8 cellular contexts compared by ENCODE assay signal in the genomic region with DNA sequence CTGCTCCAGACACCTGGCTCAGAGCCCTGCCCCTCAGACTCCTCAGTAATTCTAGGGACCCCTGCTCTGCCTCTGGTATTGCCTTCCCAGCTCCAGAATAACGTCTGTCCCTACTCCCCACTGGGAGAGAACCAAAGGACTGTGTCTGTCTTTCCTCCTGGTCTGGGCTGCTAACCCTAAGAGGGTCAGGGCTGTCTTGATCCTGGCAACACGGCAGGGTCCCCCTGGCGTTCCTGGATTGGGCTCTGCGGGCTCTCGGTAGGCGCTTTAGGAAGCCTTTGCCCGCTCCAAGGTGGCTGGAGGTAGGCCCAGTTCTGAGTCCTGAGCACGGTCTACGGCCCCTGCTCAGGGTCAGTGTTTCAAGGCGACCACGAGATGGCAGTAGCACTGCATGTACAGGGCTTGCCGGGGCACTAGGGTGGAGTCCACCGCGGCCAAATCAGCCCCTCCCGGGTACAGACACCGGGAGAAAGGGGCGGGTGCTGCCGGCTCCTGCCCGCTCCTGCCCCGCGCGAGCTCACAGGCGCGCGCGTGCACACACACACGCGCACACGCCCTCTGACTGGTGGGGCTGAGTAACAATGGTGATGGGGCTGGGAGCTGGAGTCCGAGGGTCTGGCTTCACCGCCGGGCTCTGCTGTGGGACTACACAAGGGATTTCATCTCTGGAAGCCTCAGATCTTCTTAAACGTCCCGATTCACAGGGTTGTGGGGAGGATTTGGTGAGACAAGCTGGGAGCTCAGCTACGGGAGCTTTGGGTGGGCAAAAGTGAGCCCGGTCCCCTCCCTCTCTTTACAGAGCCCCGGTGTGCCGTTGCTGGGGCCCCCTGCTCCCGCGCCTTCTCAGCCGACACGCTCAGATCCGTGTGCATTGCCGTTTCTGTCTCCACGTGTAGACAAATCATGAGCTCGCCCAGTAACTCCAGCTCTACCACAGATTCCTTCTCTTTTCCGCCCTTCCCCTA. TPM values are rescaled to one million over a fixed set of nuclear protein-coding genes. Genes with fewer than 3 reads are reported as not detected.
A peak's percentile ranks its signal among the peaks of the same experiment; 100 is the strongest.
DNase-seq lines count a peak whose midpoint lies in the region; ATAC-seq and TF ChIP-seq lines count a peak whose summit lies in the region.

No MANE protein-coding gene starts in this region.

- peak overlapping the region; percentile 82 for H3K27ac Mint-ChIP-seq in stimulated activated naive CD8-positive, alpha-beta T cell treated with anti-CD3 and anti-CD28 coated beads, Interleukin-15, Interleukin-2, amounts not matched to agents 100 ng/mL and 50 ng/mL, for 24 hours

- peak; percentile 96 for ATAC-seq in RWPE2 (ENCODE audit: low read depth)

- peak; percentile 37 for TF ChIP-seq EP300 in neural cell (conservative IDR thresholded peaks at IDR 0.05; ENCODE audit: poor library complexity, severe bottlenecking)

- H3K27ac ChIP-seq in RWPE2 (ENCODE audit: poor library complexity, severe bottlenecking) (no peak overlapping the region), neural cell (ENCODE audit: low read length) (peak overlapping the region; percentile 15)

- peak overlapping the region; percentile 80 for H3K4me3 Mint-ChIP-seq in stimulated activated naive CD8-positive, alpha-beta T cell treated with anti-CD3 and anti-CD28 coated beads, Interleukin-15, Interleukin-2, amounts not matched to agents 100 ng/mL and 50 ng/mL, for 24 hours

- no peaks in the 10 kb centered on the region for H3K9me2 ChIP-seq in Loucy (replicated peaks; ENCODE audit: low read depth, low read length)
- H3K9me2 ChIP-seq in neural cell (ENCODE audit: insufficient read depth, low read length): no peaks in the 10 kb centered on the region

- H3K9ac ChIP-seq in Loucy (ENCODE audit: low read depth, low read length, poor library complexity, severe bottlenecking): peak overlapping the region; percentile 65
- H3K9ac ChIP-seq in neural cell (ENCODE audit: low read length): peak overlapping the region; percentile 66

- H4K20me1 ChIP-seq in Loucy (ENCODE audit: insufficient read depth, low read length, poor library complexity, severe bottlenecking) (no peaks in the 10 kb centered on the region), neural cell (ENCODE audit: insufficient read depth) (no peaks in the 10 kb centered on the region)

- H3K4me1 Mint-ChIP-seq in stimulated activated naive CD8-positive, alpha-beta T cell treated with anti-CD3 and anti-CD28 coated beads, Interleukin-15, Interleukin-2, amounts not matched to agents 100 ng/mL and 50 ng/mL, for 24 hours (ENCODE audit: low read depth): peaks cover 33% of the 10 kb centered on the region

- peaks cover 7% of the 10 kb centered on the region for H3K27me3 Mint-ChIP-seq in stimulated activated naive CD8-positive, alpha-beta T cell treated with anti-CD3 and anti-CD28 coated beads, Interleukin-15, Interleukin-2, amounts not matched to agents 100 ng/mL and 50 ng/mL, for 24 hours

- no peaks in the 10 kb centered on the region for H3F3A ChIP-seq in Loucy (ENCODE audit: low read depth)
- no peaks in the 10 kb centered on the region for H3F3A ChIP-seq in neural cell (ENCODE audit: insufficient read depth, low read length, poor library complexity, severe bottlenecking)

- H3K4me1 ChIP-seq in Loucy (ENCODE audit: insufficient read depth, low read length, poor library complexity, severe bottlenecking): peaks cover 21% of the 10 kb centered on the region
- H3K4me1 ChIP-seq in RWPE2 (ENCODE audit: insufficient read depth, poor library complexity, severe bottlenecking): no peaks in the 10 kb centered on the region

- peak overlapping the region; percentile 71 for H3K4me3 ChIP-seq in Loucy (ENCODE audit: low read length, poor library complexity, severe bottlenecking)
- peak overlapping the region; percentile 30 for H3K4me3 ChIP-seq in RWPE2 (ENCODE audit: severe bottlenecking)
- peak overlapping the region; percentile 70 for H3K4me3 ChIP-seq in fibroblast of villous mesenchyme (ENCODE audit: low read depth, low read length)
- peak overlapping the region; percentile 67 for H3K4me3 ChIP-seq in neural cell (ENCODE audit: low read length)

- H3K79me2 ChIP-seq in Loucy (ENCODE audit: insufficient read depth, low read length) (no peaks in the 10 kb centered on the region), neural cell (replicated peaks; ENCODE audit: insufficient read depth, low read length) (no peaks in the 10 kb centered on the region)

- H3K27me3 ChIP-seq in Loucy (ENCODE audit: insufficient read depth, low read length, poor library complexity, severe bottlenecking): no peaks in the 10 kb centered on the region
- no peaks in the 10 kb centered on the region for H3K27me3 ChIP-seq in RWPE2 (ENCODE audit: insufficient read depth, poor library complexity, severe bottlenecking)
- no peaks in the 10 kb centered on the region for H3K27me3 ChIP-seq in neural cell (ENCODE audit: insufficient read depth, low read depth, low read length)

- H3K4me2 ChIP-seq in Loucy (ENCODE audit: low read depth, low read length, poor library complexity, severe bottlenecking) (peak overlapping the region; percentile 75), neural cell (ENCODE audit: low read length) (peak overlapping the region; percentile 42)

- no peaks in the 10 kb centered on the region for H3K9me3 ChIP-seq in Loucy (ENCODE audit: insufficient read depth, low read depth, low read length)
- no peaks in the 10 kb centered on the region for H3K9me3 ChIP-seq in RWPE2 (ENCODE audit: severe bottlenecking)
- H3K9me3 ChIP-seq in neural cell (ENCODE audit: low read length): no peaks in the 10 kb centered on the region

- H3K36me3 ChIP-seq in Loucy (ENCODE audit: insufficient read depth, low read length) (no peaks in the 10 kb centered on the region; the same call in 1 of the 2 replicates), RWPE2 (ENCODE audit: low read depth) (no peaks in the 10 kb centered on the region), neural cell (ENCODE audit: insufficient read depth, low read length) (no peaks in the 10 kb centered on the region)

- peak overlapping the region; percentile 91 for H2AFZ ChIP-seq in Loucy (ENCODE audit: low read length)
- H2AFZ ChIP-seq in neural cell (ENCODE audit: low read depth, low read length): peak overlapping the region; percentile 86

- peak; percentile 97 for TF ChIP-seq RAD21 in neural cell (conservative IDR thresholded peaks at IDR 0.05)

- no peaks in the 10 kb centered on the region for H3K9me3 Mint-ChIP-seq in stimulated activated naive CD8-positive, alpha-beta T cell treated with anti-CD3 and anti-CD28 coated beads, Interleukin-15, Interleukin-2, amounts not matched to agents 100 ng/mL and 50 ng/mL, for 24 hours

- H3K36me3 Mint-ChIP-seq in stimulated activated naive CD8-positive, alpha-beta T cell treated with anti-CD3 and anti-CD28 coated beads, Interleukin-15, Interleukin-2, amounts not matched to agents 100 ng/mL and 50 ng/mL, for 24 hours (ENCODE audit: low read depth): no peaks in the 10 kb centered on the region

- TF ChIP-seq CTCF in Loucy (conservative IDR thresholded peaks at IDR 0.05; ENCODE audit: low read length) (peak; percentile 71), RWPE2 (IDR thresholded peaks at IDR 0.05; ENCODE audit: poor library complexity, severe bottlenecking) (peak; percentile 91), fibroblast of villous mesenchyme (IDR thresholded peaks at IDR 0.05; ENCODE audit: insufficient read depth, low read depth, low read length) (peak; percentile 57), neural cell (IDR thresholded peaks at IDR 0.05; ENCODE audit: poor library complexity, severe bottlenecking) (peak; percentile 97)

- DNase-seq in Daoy (ENCODE audit: low read depth): peak; percentile 94
- DNase-seq in H4 (ENCODE audit: low spot score): peak; percentile 72
- DNase-seq in RWPE2 (ENCODE audit: low spot score): peak; percentile 92
- peak; percentile 94 for DNase-seq in activated effector memory CD4-positive, alpha-beta T cell treated with anti-CD3 and anti-CD28 coated beads, Interleukin-2, amount 50 U/mL, for 16 hours
- peak; percentile 91 for DNase-seq in fibroblast of villous mesenchyme (ENCODE audit: low read depth)

TF ChIP-seq in neural cell, 6 proteins besides CTCF, POLR2A, EP300 and RAD21 (continues in another document):
- TF ChIP-seq MXI1 (conservative IDR thresholded peaks at IDR 0.05; ENCODE audit: poor library complexity, severe bottlenecking): no peak
- peak; percentile 56 for TF ChIP-seq POLR2AphosphoS5 (IDR thresholded peaks at IDR 0.05)
- TF ChIP-seq SMC3 (conservative IDR thresholded peaks at IDR 0.05; ENCODE audit: poor library complexity): peak; percentile 97

RNA-seq across cellular contexts. Expression of gene HMOX1, which starts 30.1 kb away (rescaled TPM):
- 6.3 and 9.7 TPM in 2 replicates for total RNA-seq in Daoy (2014; rRNA removed; shearing (Covaris generic))
- 49.2 and 59.1 TPM in 2 replicates for total RNA-seq in H4 (2014; rRNA removed; shearing (Covaris generic))
- total RNA-seq in fibroblast of villous mesenchyme: 24.2 and 28.0 TPM in 2 replicates
- polyA plus RNA-seq in neural cell: 0.20 TPM in 1 of 2 replicates, not detected in the other
- polyA minus RNA-seq in neural cell: not detected in 2 replicates

RNA-seq across cellular contexts. Expression of gene MCM5, which starts 49.1 kb away (rescaled TPM):
- 145 and 179 TPM in 2 replicates for total RNA-seq in Daoy (2014; rRNA removed; shearing (Covaris generic))
- total RNA-seq in H4 (2014; rRNA removed; shearing (Covaris generic)): 51.4 and 57.4 TPM in 2 replicates
- total RNA-seq in fibroblast of villous mesenchyme: 30.6 and 31.5 TPM in 2 replicates
- 6.9 and 7.2 TPM in 2 replicates for polyA plus RNA-seq in neural cell
- 7.5 and 8.0 TPM in 2 replicates for polyA minus RNA-seq in neural cell

RNA-seq across cellular contexts. Expression of gene TOM1, which starts 51.1 kb away (rescaled TPM):
- 19.9 and 25.8 TPM in 2 replicates for total RNA-seq in Daoy (2014; rRNA removed; shearing (Covaris generic))
- 29.8 and 49.1 TPM in 2 replicates for total RNA-seq in H4 (2014; rRNA removed; shearing (Covaris generic))
- 53.1 and 73.8 TPM in 2 replicates for total RNA-seq in fibroblast of villous mesenchyme
- polyA plus RNA-seq in neural cell: 13.3 and 15.7 TPM in 2 replicates
- polyA minus RNA-seq in neural cell: 10.5 and 13.6 TPM in 2 replicates
